In the genomic region with DNA sequence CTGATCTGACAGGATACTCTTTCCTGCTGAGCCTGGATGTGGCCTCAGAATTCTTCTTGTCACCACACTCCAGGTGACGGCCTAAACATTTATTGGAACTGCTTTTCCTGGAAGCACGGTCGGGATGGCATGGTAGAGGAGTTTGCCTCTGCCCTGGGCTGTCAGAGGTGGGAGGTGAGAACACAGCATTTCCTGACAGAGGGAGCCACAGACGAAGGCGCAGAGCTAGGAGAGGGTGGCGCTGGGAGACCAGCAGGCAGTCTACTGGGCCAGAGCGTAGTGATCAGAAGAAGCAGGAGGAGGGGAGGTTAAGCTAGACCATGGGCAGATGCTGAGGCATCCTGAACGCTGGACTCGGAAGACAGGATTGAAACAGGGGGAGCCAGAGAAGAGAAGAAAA, we compare ENCODE assay signal across 25 cellular contexts.
"Had no signal": no experiment of that assay in that cellular context is flagged by ENCODE, and none has a peak within 500 bp of the region (broad histone marks: within the 10 kb centered on the region; RNA-seq: fewer than 3 reads in every experiment).

No MANE protein-coding gene starts in this region.

- H3K27ac Mint-ChIP-seq: dendritic cell treated with granulocyte-macrophage colony-stimulating factor and Interleukin-4, amounts not matched to agents 40 ng/mL and 50 ng/mL, for 4 days; effector memory CD8-positive, alpha-beta T cell; endodermal cell had no signal

- DNase-seq: colonic mucosa; cortex of kidney; dermis blood vessel endothelial cell; dorsolateral prefrontal cortex; effector CD4-positive, alpha-beta T cell; effector CD8-positive, alpha-beta T cell; effector memory CD4-positive, alpha-beta T cell; effector memory CD8-positive, alpha-beta T cell; endodermal cell; erythroblast; esophagus squamous epithelium; foreskin fibroblast; foreskin keratinocyte; foreskin melanocyte; gastrocnemius medialis; glutamatergic neuron; head of caudate nucleus; heart left ventricle; heart right ventricle had no signal

- H3K36me3 ChIP-seq: colonic mucosa, esophagus muscularis mucosa, esophagus squamous epithelium, gastrocnemius medialis, gastroesophageal sphincter, heart left ventricle, heart right ventricle had no signal

- H3K4me3 Mint-ChIP-seq: dendritic cell treated with granulocyte-macrophage colony-stimulating factor and Interleukin-4, amounts not matched to agents 40 ng/mL and 50 ng/mL, for 4 days; effector memory CD8-positive, alpha-beta T cell; endodermal cell had no signal

- ATAC-seq: effector memory CD8-positive, alpha-beta T cell; esophagus mucosa; foreskin keratinocyte; gastrocnemius medialis; gastroesophageal sphincter; heart left ventricle; heart right ventricle had no signal

- H3K27ac ChIP-seq: colonic mucosa, coronary artery, dorsolateral prefrontal cortex, epithelial cell of prostate, esophagus muscularis mucosa, esophagus squamous epithelium, foreskin keratinocyte, gastrocnemius medialis, gastroesophageal sphincter, heart left ventricle, heart right ventricle had no signal

- H3K9me3 ChIP-seq: colonic mucosa, esophagus muscularis mucosa, esophagus squamous epithelium, gastrocnemius medialis, gastroesophageal sphincter, heart left ventricle, heart right ventricle had no signal

- H3K4me1 ChIP-seq: colonic mucosa, gastrocnemius medialis had no signal

- H3K27me3 ChIP-seq: foreskin keratinocyte, gastrocnemius medialis had no signal

- H3K9me3 Mint-ChIP-seq: dendritic cell treated with granulocyte-macrophage colony-stimulating factor and Interleukin-4, amounts not matched to agents 40 ng/mL and 50 ng/mL, for 4 days; effector memory CD8-positive, alpha-beta T cell; endodermal cell had no signal

- H3K4me3 ChIP-seq: colonic mucosa, coronary artery, dorsolateral prefrontal cortex, esophagus muscularis mucosa, esophagus squamous epithelium, gastrocnemius medialis, gastroesophageal sphincter, heart left ventricle, heart right ventricle had no signal
